Comparison of ENCODE assay signal across 2 cellular contexts in genomic region chr15:74750759-74751158, GRCh38.
TF ChIP-seq lines count a peak whose summit lies in the region.

No MANE protein-coding gene starts in this region.

TF ChIP-seq in Ishikawa, 13 proteins besides CTCF, POLR2A, EP300 and RAD21 (continued from another document):
- TF ChIP-seq, protein P1, sequence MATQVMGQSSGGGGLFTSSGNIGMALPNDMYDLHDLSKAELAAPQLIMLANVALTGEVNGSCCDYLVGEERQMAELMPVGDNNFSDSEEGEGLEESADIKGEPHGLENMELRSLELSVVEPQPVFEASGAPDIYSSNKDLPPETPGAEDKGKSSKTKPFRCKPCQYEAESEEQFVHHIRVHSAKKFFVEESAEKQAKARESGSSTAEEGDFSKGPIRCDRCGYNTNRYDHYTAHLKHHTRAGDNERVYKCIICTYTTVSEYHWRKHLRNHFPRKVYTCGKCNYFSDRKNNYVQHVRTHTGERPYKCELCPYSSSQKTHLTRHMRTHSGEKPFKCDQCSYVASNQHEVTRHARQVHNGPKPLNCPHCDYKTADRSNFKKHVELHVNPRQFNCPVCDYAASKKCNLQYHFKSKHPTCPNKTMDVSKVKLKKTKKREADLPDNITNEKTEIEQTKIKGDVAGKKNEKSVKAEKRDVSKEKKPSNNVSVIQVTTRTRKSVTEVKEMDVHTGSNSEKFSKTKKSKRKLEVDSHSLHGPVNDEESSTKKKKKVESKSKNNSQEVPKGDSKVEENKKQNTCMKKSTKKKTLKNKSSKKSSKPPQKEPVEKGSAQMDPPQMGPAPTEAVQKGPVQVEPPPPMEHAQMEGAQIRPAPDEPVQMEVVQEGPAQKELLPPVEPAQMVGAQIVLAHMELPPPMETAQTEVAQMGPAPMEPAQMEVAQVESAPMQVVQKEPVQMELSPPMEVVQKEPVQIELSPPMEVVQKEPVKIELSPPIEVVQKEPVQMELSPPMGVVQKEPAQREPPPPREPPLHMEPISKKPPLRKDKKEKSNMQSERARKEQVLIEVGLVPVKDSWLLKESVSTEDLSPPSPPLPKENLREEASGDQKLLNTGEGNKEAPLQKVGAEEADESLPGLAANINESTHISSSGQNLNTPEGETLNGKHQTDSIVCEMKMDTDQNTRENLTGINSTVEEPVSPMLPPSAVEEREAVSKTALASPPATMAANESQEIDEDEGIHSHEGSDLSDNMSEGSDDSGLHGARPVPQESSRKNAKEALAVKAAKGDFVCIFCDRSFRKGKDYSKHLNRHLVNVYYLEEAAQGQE (IDR thresholded peaks at IDR 0.05; ENCODE audit: low read depth) = no peak
- TF ChIP-seq, protein P2, sequence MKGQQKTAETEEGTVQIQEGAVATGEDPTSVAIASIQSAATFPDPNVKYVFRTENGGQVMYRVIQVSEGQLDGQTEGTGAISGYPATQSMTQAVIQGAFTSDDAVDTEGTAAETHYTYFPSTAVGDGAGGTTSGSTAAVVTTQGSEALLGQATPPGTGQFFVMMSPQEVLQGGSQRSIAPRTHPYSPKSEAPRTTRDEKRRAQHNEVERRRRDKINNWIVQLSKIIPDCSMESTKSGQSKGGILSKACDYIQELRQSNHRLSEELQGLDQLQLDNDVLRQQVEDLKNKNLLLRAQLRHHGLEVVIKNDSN (IDR thresholded peaks at IDR 0.05) = no peak

TF ChIP-seq in WTC11, 78 proteins besides CTCF, POLR2A, EP300 and RAD21 (continued from another document):
- TF ChIP-seq ZNF512 (CRISPR knock-in tag; IDR thresholded peaks at IDR 0.05; ENCODE audit: borderline replicate concordance) = no peak
